In genomic region chr2:114800371-114800770, GRCh38 we compare ENCODE assay signal across 1 cellular context.
TF ChIP-seq lines count a peak whose summit lies in the region.

No MANE protein-coding gene starts in this region.

TF ChIP-seq in HepG2, 621 proteins besides CTCF, POLR2A, EP300 and RAD21 (continued from another document):
- TF ChIP-seq ZNF292 (CRISPR knock-in tag; IDR thresholded peaks at IDR 0.05; ENCODE audit: borderline replicate concordance, low read depth) (no peak), MLLT10 (CRISPR knock-in tag; IDR thresholded peaks at IDR 0.05) (no peak), NBN (conservative IDR thresholded peaks at IDR 0.05) (no peak), RARG (CRISPR knock-in tag; IDR thresholded peaks at IDR 0.05; ENCODE audit: low read depth) (no peak), FOXM1 (CRISPR knock-in tag; IDR thresholded peaks at IDR 0.05) (no peak)
